10 cellular contexts compared by ENCODE assay signal in genomic region chr13:46170687-46171086, GRCh38. TPM values are rescaled to one million over a fixed set of nuclear protein-coding genes. Genes with fewer than 3 reads are reported as not detected.
A peak's percentile ranks its signal among the peaks of the same experiment; 100 is the strongest.
DNase-seq lines count a peak whose midpoint lies in the region; ATAC-seq and TF ChIP-seq lines count a peak whose summit lies in the region.
"Had no signal": no experiment of that assay in that cellular context is flagged by ENCODE, and none has a peak within 500 bp of the region (broad histone marks: within the 10 kb centered on the region; RNA-seq: fewer than 3 reads in every experiment).

No MANE protein-coding gene starts in this region.

- H3K27ac ChIP-seq in Peyer's patch (peak overlapping the region in 3 of 4 donors; percentile 5 to 62 (median 59)), endodermal cell (ENCODE audit: low read depth, low read length) (no peak overlapping the region), spleen (peak overlapping the region; percentile 64 to 94 (median 86))
- H3K27ac ChIP-seq: WERI-Rb-1 had no signal

- CTCF ChIA-PET in HEK293T (lab: Yijun Ruan, JAX): interaction anchor here (0.8 to 1.0 kb wide), 2 partner anchors 10 to 15 kb away, joined by 3 read pairs; no protein-coding TSS in a partner anchor

- H3K36me3 ChIP-seq in Peyer's patch (no peaks in the 10 kb centered on the region), endodermal cell (ENCODE audit: control insufficient read depth, insufficient read depth, low read length) (no peaks in the 10 kb centered on the region), spleen (peaks cover 0 to 43% (median 2%) of the 10 kb centered on the region in 6 donors)
- H3K36me3 ChIP-seq: WERI-Rb-1 had no signal

- no peak overlapping the region for H3K9ac ChIP-seq in endodermal cell (ENCODE audit: extremely low read depth, low read length, poor library complexity, severe bottlenecking)

- DNase-seq in activated T-cell treated with anti-CD3 and anti-CD28 coated beads, Interleukin-2, amount 50 U/mL, for 4 hours: no peak
- no peak for DNase-seq in activated T-cell treated with anti-CD3 and anti-CD28 coated beads, Interleukin-2, amount 50 U/mL, for 48 hours
- no peak for DNase-seq in Peyer's patch
- no peak for DNase-seq in endodermal cell
- no peak for DNase-seq in spleen
- no peak for DNase-seq in HEK293T (ENCODE audit: extremely low spot score)
- DNase-seq: NCI-H2171, WERI-Rb-1 had no signal

- H3K4me1 ChIP-seq in Peyer's patch: peaks cover 0 to 48% (median 13%) of the 10 kb centered on the region in 4 donors
- H3K4me1 ChIP-seq in endodermal cell (ENCODE audit: control insufficient read depth, insufficient read depth, low read length): peaks cover 7% of the 10 kb centered on the region
- H3K4me1 ChIP-seq in spleen: peaks cover 80 to 100% (median 100%) of the 10 kb centered on the region in 6 donors

- H3K9me3 ChIP-seq in Peyer's patch: no peaks in the 10 kb centered on the region
- no peaks in the 10 kb centered on the region for H3K9me3 ChIP-seq in endodermal cell (ENCODE audit: control insufficient read depth, low read length)
- no peaks in the 10 kb centered on the region for H3K9me3 ChIP-seq in spleen

- peaks cover 99% of the 10 kb centered on the region for H3K4me1 Mint-ChIP-seq in activated T-cell treated with anti-CD3 and anti-CD28 coated beads, Interleukin-2, amount 50 U/mL, for 4 hours (ENCODE audit: low read depth)
- H3K4me1 Mint-ChIP-seq in endodermal cell: peaks cover 12% of the 10 kb centered on the region

- no peaks in the 10 kb centered on the region for H3K9me3 Mint-ChIP-seq in activated T-cell treated with anti-CD3 and anti-CD28 coated beads, Interleukin-2, amount 50 U/mL, for 4 hours
- no peaks in the 10 kb centered on the region for H3K9me3 Mint-ChIP-seq in endodermal cell

- intact Hi-C loops in spleen (cut with DNase I; ENCODE audit: low total_unique reads): loop anchor here (10.0 kb wide), 1 partner anchor 114 kb away; no protein-coding TSS in a partner anchor

- ATAC-seq in activated T-cell treated with anti-CD3 and anti-CD28 coated beads, Interleukin-2, amount 50 U/mL, for 4 hours: no peak
- ATAC-seq in GM21423 (IDR thresholded peaks at IDR 0.05; ENCODE audit: unreplicated experiment) (no peak), GM21447 (IDR thresholded peaks at IDR 0.05; ENCODE audit: unreplicated experiment) (no peak)

- H3K4me3 Mint-ChIP-seq in activated T-cell treated with anti-CD3 and anti-CD28 coated beads, Interleukin-2, amount 50 U/mL, for 4 hours: peak overlapping the region; percentile 71
- H3K4me3 Mint-ChIP-seq in endodermal cell: no peak overlapping the region

- POLR2A ChIA-PET in HEK293T (lab: Yijun Ruan, JAX): no interaction called here

- no peaks in the 10 kb centered on the region for H3K27me3 ChIP-seq in Peyer's patch
- no peaks in the 10 kb centered on the region for H3K27me3 ChIP-seq in endodermal cell (ENCODE audit: control insufficient read depth, insufficient read depth, low read length, poor library complexity, severe bottlenecking)
- H3K27me3 ChIP-seq in spleen (replicated peaks in 1 of 7): no peaks in the 10 kb centered on the region

- WGBS in endodermal cell (ENCODE audit: insufficient coverage in 1 of 2, insufficient read length in 1 of 2), 2 experiments: 44% methylated on average over 3 of the region's 3 CpGs; no CpG with 5 or more reads in 1 of the 2 experiments
- 0 to 11% (median 3%) methylated on average over 3 of the region's 3 CpGs for WGBS in spleen, 5 donors

- H3K36me3 Mint-ChIP-seq in activated T-cell treated with anti-CD3 and anti-CD28 coated beads, Interleukin-2, amount 50 U/mL, for 4 hours (ENCODE audit: insufficient read depth): peaks cover 40% of the 10 kb centered on the region
- H3K36me3 Mint-ChIP-seq in endodermal cell (ENCODE audit: low read depth): no peaks in the 10 kb centered on the region

- H3K27ac Mint-ChIP-seq in endodermal cell: no peak overlapping the region

- TF ChIP-seq CTCF in Peyer's patch (IDR thresholded peaks at IDR 0.05): no peak
- peak; percentile 43 for TF ChIP-seq CTCF in endodermal cell (conservative IDR thresholded peaks at IDR 0.05)
- TF ChIP-seq CTCF in spleen (IDR thresholded peaks at IDR 0.05 in 8 of 11, conservative IDR thresholded peaks at IDR 0.05 in 3 of 11): peak in 2 of 11 experiments; percentile 11 to 33

- H3K4me3 ChIP-seq in Peyer's patch: no peak overlapping the region
- no peak overlapping the region for H3K4me3 ChIP-seq in endodermal cell (ENCODE audit: low read length)
- peak overlapping the region in 5 of 8 donors; percentile 1 to 49 (median 7) for H3K4me3 ChIP-seq in spleen

- TF ChIP-seq POLR2A in Peyer's patch (IDR thresholded peaks at IDR 0.05): no peak
- TF ChIP-seq POLR2A in spleen (IDR thresholded peaks at IDR 0.05): no peak

- H3K27me3 Mint-ChIP-seq in activated T-cell treated with anti-CD3 and anti-CD28 coated beads, Interleukin-2, amount 50 U/mL, for 4 hours (ENCODE audit: low read depth): no peaks in the 10 kb centered on the region
- peaks cover 11% of the 10 kb centered on the region for H3K27me3 Mint-ChIP-seq in endodermal cell (ENCODE audit: insufficient read depth)

TF ChIP-seq in HEK293T, 16 proteins besides CTCF, POLR2A, EP300 and RAD21:
- TF ChIP-seq ZNF384 (IDR thresholded peaks at IDR 0.05): no peak
- no peak for TF ChIP-seq ELF4 (IDR thresholded peaks at IDR 0.05)
- no peak for TF ChIP-seq PKNOX1 (IDR thresholded peaks at IDR 0.05)
- TF ChIP-seq HDGF (IDR thresholded peaks at IDR 0.05; ENCODE audit: borderline replicate concordance): no peak
- TF ChIP-seq TARDBP (IDR thresholded peaks at IDR 0.05): no peak

RNA-seq across cellular contexts. Expression of gene LCP1, which starts 11.3 kb away (rescaled TPM):
- total RNA-seq in activated T-cell treated with anti-CD3 and anti-CD28 coated beads, Interleukin-2, amount 50 U/mL, for 4 hours: 100 to 1,000 TPM; 617 to 663 (median 631) TPM
- total RNA-seq in Peyer's patch (100 to 1,000 TPM in 1 of 4 donors, 10 to 100 TPM in 3; 11.1 to 167 (median 19.2) TPM), endodermal cell (10 to 100 TPM in 1 of 2 donors, 1 to 10 TPM in 1; 3.0 to 16.8 TPM), spleen (100 to 1,000 TPM; 488 to 968 (median 620) TPM)
- 1.5 TPM for polyA plus RNA-seq in endodermal cell (2013, experiment 1 of 2)
- polyA plus RNA-seq in endodermal cell (2013, experiment 2 of 2): 1.5 TPM
- 100 to 1,000 TPM; 155 to 226 (median 206) TPM for polyA plus RNA-seq in spleen

RNA-seq across cellular contexts. Expression of gene LRRC63, which starts 41.0 kb away (rescaled TPM):
- total RNA-seq in activated T-cell treated with anti-CD3 and anti-CD28 coated beads, Interleukin-2, amount 50 U/mL, for 4 hours: under 1 TPM in 1 of 3 donors, not detected in 2; 0.16 TPM
- total RNA-seq in Peyer's patch (under 1 TPM in 1 of 4 donors, not detected in 3; 0.40 TPM), endodermal cell (not detected), spleen (1 to 10 TPM in 1 of 7 donors, under 1 TPM in 6; 0.32 to 1.3 (median 0.69) TPM)
- polyA plus RNA-seq in endodermal cell (2013, experiment 1 of 2): 0.25 TPM
- polyA plus RNA-seq in endodermal cell (2013, experiment 2 of 2): 0.12 TPM
- polyA plus RNA-seq in spleen: under 1 TPM; 0.04 to 0.11 (median 0.10) TPM

Comparison
In these comparisons a context has a peak if more than half of its experiments do, and no peak if none do; other contexts are left out.
1. H3K4me3 ChIP-seq: peak in spleen (5 of 8); none in Peyer's patch (0 of 4) and endodermal cell (single experiment).